In the genomic region with DNA sequence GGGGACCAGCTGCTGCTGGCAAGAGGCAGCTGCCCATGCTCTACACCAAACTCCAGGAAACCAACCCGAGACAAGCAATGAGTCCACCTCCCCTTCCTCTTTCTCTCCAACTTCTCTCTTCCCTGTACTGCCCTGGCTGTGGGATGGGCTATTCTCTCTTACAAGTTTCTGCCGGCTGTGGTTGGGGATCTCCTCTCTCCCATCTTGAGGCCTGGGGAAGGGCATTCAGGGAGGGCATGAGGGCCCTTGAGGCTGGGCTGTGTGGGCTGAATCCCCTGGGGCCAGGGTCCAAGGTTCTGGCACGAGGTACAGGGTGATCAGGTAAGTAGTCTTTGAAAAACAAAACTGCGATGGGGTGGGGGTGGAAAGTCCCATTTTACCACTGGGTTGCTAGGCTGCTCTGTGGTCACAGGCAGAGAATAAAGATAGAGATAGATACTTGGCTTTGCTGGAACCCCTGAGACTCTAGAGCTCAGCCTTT, we compare ENCODE assay signal across 9 cellular contexts. TPM values are rescaled to one million over a fixed set of nuclear protein-coding genes. Genes with fewer than 3 reads are reported as not detected.
A peak's percentile ranks its signal among the peaks of the same experiment; 100 is the strongest.
DNase-seq lines count a peak whose midpoint lies in the region; ATAC-seq and TF ChIP-seq lines count a peak whose summit lies in the region.
"Had no signal": no experiment of that assay in that cellular context is flagged by ENCODE, and none has a peak within 500 bp of the region (broad histone marks: within the 10 kb centered on the region; RNA-seq: fewer than 3 reads in every experiment).

No MANE protein-coding gene starts in this region.

- H3K36me3 Mint-ChIP-seq in CD4-positive, alpha-beta memory T cell = no peaks in the 10 kb centered on the region
- H3K36me3 Mint-ChIP-seq in T-helper 17 cell (ENCODE audit: low read depth) = no peaks in the 10 kb centered on the region
- H3K36me3 Mint-ChIP-seq: immature natural killer cell had no signal

- no peak overlapping the region for H2BK5ac ChIP-seq in mesenchymal stem cell (ENCODE audit: low read depth, low read length, poor library complexity, severe bottlenecking)

- no peaks in the 10 kb centered on the region for H3K9me3 Mint-ChIP-seq in CD4-positive, alpha-beta memory T cell
- H3K9me3 Mint-ChIP-seq: immature natural killer cell had no signal

- no TSS peak for BruUV-seq in mammary epithelial cell (replicated peaks; lab: Mats Ljungman, UMichigan)

- H3K36me3 ChIP-seq in CD4-positive, alpha-beta memory T cell (ENCODE audit: insufficient read depth, low read length) = no peaks in the 10 kb centered on the region
- H3K36me3 ChIP-seq in mammary epithelial cell (ENCODE audit: insufficient read depth, low read length) (no peaks in the 10 kb centered on the region), mesenchymal stem cell (ENCODE audit: control insufficient read depth in 1 of 2, insufficient read depth in 2 of 2, low read depth in 1 of 2, low read length in 2 of 2) (no peaks in the 10 kb centered on the region)

- H2BK12ac ChIP-seq in mesenchymal stem cell (ENCODE audit: low read length in 2 of 2) = peak overlapping the region in 1 of 2 experiments; percentile 18

- no peaks in the 10 kb centered on the region for H3K27me3 ChIP-seq in CD4-positive, alpha-beta memory T cell (ENCODE audit: insufficient read depth, low read length)
- H3K27me3 ChIP-seq in mammary epithelial cell (ENCODE audit: insufficient read depth, low read length) (no peaks in the 10 kb centered on the region), mesenchymal stem cell (ENCODE audit: control insufficient read depth in 1 of 2, insufficient read depth in 1 of 2, low read length in 2 of 2) (peaks cover 0 to 2% of the 10 kb centered on the region in 2 experiments)

- no peak overlapping the region for H3K27ac ChIP-seq in CD4-positive, alpha-beta memory T cell (ENCODE audit: low read depth, low read length)
- H3K27ac ChIP-seq in mammary epithelial cell (ENCODE audit: insufficient read depth, low read depth, low read length) (no peak overlapping the region), mesenchymal stem cell (ENCODE audit: low read length, poor library complexity, severe bottlenecking) (no peak overlapping the region)

- H3K4me1 ChIP-seq in CD4-positive, alpha-beta memory T cell (ENCODE audit: insufficient read depth, low read length) = peaks cover 3% of the 10 kb centered on the region
- H3K4me1 ChIP-seq in mammary epithelial cell (ENCODE audit: insufficient read depth, low read length) (peaks cover 5% of the 10 kb centered on the region), mesenchymal stem cell (ENCODE audit: control insufficient read depth, insufficient read depth, low read depth, low read length) (peaks cover 11% of the 10 kb centered on the region)

- no peak overlapping the region for H2AK5ac ChIP-seq in mesenchymal stem cell (ENCODE audit: low read length, severe bottlenecking)

- H3K27me3 Mint-ChIP-seq in CD4-positive, alpha-beta memory T cell = no peaks in the 10 kb centered on the region
- no peaks in the 10 kb centered on the region for H3K27me3 Mint-ChIP-seq in T-helper 17 cell

- dilution Hi-C loops in mammary epithelial cell (cut with HindIII; ENCODE audit: low sequenced_read_pairs) = no loop called here

- H3K4ac ChIP-seq in mesenchymal stem cell (ENCODE audit: low read depth in 1 of 2, low read length in 2 of 2) = no peak overlapping the region

- peak overlapping the region in 4 of 7 donors; percentile 21 to 68 (median 57) for H3K27ac Mint-ChIP-seq in CD4-positive, alpha-beta memory T cell
- H3K27ac Mint-ChIP-seq in T-helper 17 cell = peak overlapping the region; percentile 92
- H3K27ac Mint-ChIP-seq: immature natural killer cell had no signal

- no peak for DNase-seq in CD4-positive, alpha-beta memory T cell
- DNase-seq in T-helper 17 cell (no peak), mammary epithelial cell (no peak), mesenchymal stem cell (no peak), AG20443 (ENCODE audit: low spot score) (no peak)
- no peak for DNase-seq in activated CD4-positive, CD25-positive, alpha-beta regulatory T cell treated with anti-CD3 and anti-CD28 coated beads, Interleukin-2, amount 50 U/mL, for 72 hours
- DNase-seq: immature natural killer cell had no signal

- WGBS in mammary epithelial cell (ENCODE audit: low coverage, missing lambda C conversion rate) = 71% methylated on average over 4 of the region's 4 CpGs
- WGBS in mesenchymal stem cell = 85% methylated on average over 3 of the region's 4 CpGs

- intact Hi-C loops in CD4-positive, alpha-beta memory T cell (cut with micrococcal nuclease) = no loop called here
- intact Hi-C loops in mammary epithelial cell (cut with micrococcal nuclease) = no loop called here

- H2AFZ ChIP-seq in mammary epithelial cell (ENCODE audit: low read depth, low read length) = no peak overlapping the region
- no peak overlapping the region for H2AFZ ChIP-seq in mesenchymal stem cell (ENCODE audit: low read depth, low read length)

- H2BK120ac ChIP-seq in mesenchymal stem cell (ENCODE audit: low read depth, low read length) = no peak overlapping the region

- H3K9ac ChIP-seq in mammary epithelial cell (ENCODE audit: insufficient read depth, low read length) = no peak overlapping the region
- no peak overlapping the region for H3K9ac ChIP-seq in mesenchymal stem cell (ENCODE audit: low read length)

- no peak overlapping the region for H3K23ac ChIP-seq in mesenchymal stem cell (ENCODE audit: low read length in 2 of 2)

- H2BK15ac ChIP-seq in mesenchymal stem cell (ENCODE audit: low read depth, poor library complexity, severe bottlenecking) = no peak overlapping the region

- no peak overlapping the region for H3K18ac ChIP-seq in mesenchymal stem cell (ENCODE audit: low read depth in 1 of 2, low read length in 2 of 2)

- no peak overlapping the region for H3K4me3 Mint-ChIP-seq in CD4-positive, alpha-beta memory T cell
- H3K4me3 Mint-ChIP-seq in T-helper 17 cell = no peak overlapping the region
- H3K4me3 Mint-ChIP-seq: immature natural killer cell had no signal

- H3K9me3 ChIP-seq in CD4-positive, alpha-beta memory T cell (ENCODE audit: control insufficient read depth in 1 of 2, low read length in 2 of 2) = no peaks in the 10 kb centered on the region
- no peaks in the 10 kb centered on the region for H3K9me3 ChIP-seq in T-helper 17 cell (ENCODE audit: control insufficient read depth, low read length, poor library complexity, severe bottlenecking)
- H3K9me3 ChIP-seq in mammary epithelial cell (replicated peaks; ENCODE audit: insufficient read depth, low read length) = no peaks in the 10 kb centered on the region
- no peaks in the 10 kb centered on the region for H3K9me3 ChIP-seq in mesenchymal stem cell (ENCODE audit: control insufficient read depth, low read length)

- H4K8ac ChIP-seq in mesenchymal stem cell (ENCODE audit: low read length) = no peak overlapping the region

- no peaks in the 10 kb centered on the region for H3K79me1 ChIP-seq in mesenchymal stem cell (replicated peaks; ENCODE audit: low read length, poor library complexity, severe bottlenecking)

- TF ChIP-seq CTCF in mammary epithelial cell (conservative IDR thresholded peaks at IDR 0.05 in 1 of 2, IDR thresholded peaks at IDR 0.05 in 1 of 2; ENCODE audit: extremely low read depth in 1 of 2, insufficient read depth in 1 of 2, low read depth in 1 of 2, low read length in 2 of 2) = no peak

- H3K14ac ChIP-seq in mesenchymal stem cell (ENCODE audit: low read length in 2 of 2) = no peak overlapping the region

- no peaks in the 10 kb centered on the region for H3K79me2 ChIP-seq in mammary epithelial cell (ENCODE audit: insufficient read depth, low read length)

- no peak overlapping the region for H3K4me3 ChIP-seq in CD4-positive, alpha-beta memory T cell (ENCODE audit: low read length in 2 of 2)
- H3K4me3 ChIP-seq in mammary epithelial cell (replicated peaks in 1 of 3; ENCODE audit: insufficient read depth in 1 of 3, low read depth in 2 of 3, low read length in 3 of 3) (no peak overlapping the region), mesenchymal stem cell (ENCODE audit: insufficient read depth in 1 of 2, low read depth in 1 of 2, low read length in 2 of 2) (no peak overlapping the region)

- in situ Hi-C loops in mammary epithelial cell (cut with MboI; ENCODE audit: low sequenced_read_pairs in 2 of 2) = no loop called here

- no peaks in the 10 kb centered on the region for H4K20me1 ChIP-seq in mammary epithelial cell (ENCODE audit: insufficient read depth, low read length)

- peaks cover 0 to 7% (median 5%) of the 10 kb centered on the region in 4 donors for H3K4me1 Mint-ChIP-seq in CD4-positive, alpha-beta memory T cell
- peaks cover 21% of the 10 kb centered on the region for H3K4me1 Mint-ChIP-seq in T-helper 17 cell
- H3K4me1 Mint-ChIP-seq: immature natural killer cell had no signal

- no peak overlapping the region for H4K91ac ChIP-seq in mesenchymal stem cell (ENCODE audit: low read length)

- CTCF ChIA-PET in CD4-positive, alpha-beta memory T cell (lab: Charles Lee; ENCODE audit: partially characterized antibody) = no interaction called here
- CTCF ChIA-PET in mammary epithelial cell (lab: Charles Lee; ENCODE audit: low non-redundant PET) = no interaction called here

- POLR2A ChIA-PET in CD4-positive, alpha-beta memory T cell (lab: Charles Lee; ENCODE audit: partially characterized antibody) = no interaction called here

- ATAC-seq in GM19397 (IDR thresholded peaks at IDR 0.05; ENCODE audit: unreplicated experiment) = peak; percentile 52
- peak; percentile 58 for ATAC-seq in HG03066 (IDR thresholded peaks at IDR 0.05; ENCODE audit: low read depth, unreplicated experiment)
- peak; percentile 82 for ATAC-seq in T-helper 17 cell

- H3K4me2 ChIP-seq in mammary epithelial cell (ENCODE audit: insufficient read depth, low read depth, low read length) = no peak overlapping the region
- H3K4me2 ChIP-seq in mesenchymal stem cell (ENCODE audit: low read length, poor library complexity, severe bottlenecking) = no peak overlapping the region

RNA-seq across cellular contexts. Expression of gene CTSH, which starts 32.3 kb away (rescaled TPM):
- total RNA-seq in CD4-positive, alpha-beta memory T cell = 10 to 100 TPM; 32.8 to 35.6 TPM
- polyA plus RNA-seq in CD4-positive, alpha-beta memory T cell = 100 to 1,000 TPM; 150 to 152 TPM
- total RNA-seq in T-helper 17 cell = 100 to 1,000 TPM; 109 to 116 TPM
- 10 to 100 TPM; 22.6 to 74.2 TPM for total RNA-seq in mammary epithelial cell
- polyA plus RNA-seq in mammary epithelial cell = 33.6 TPM
- polyA minus RNA-seq in mammary epithelial cell = 27.1 TPM
- 28.4 TPM for polyA plus RNA-seq in mesenchymal stem cell (2013, experiment 1 of 2)
- polyA plus RNA-seq in mesenchymal stem cell (2013, experiment 2 of 2) = 29.4 TPM
